In genomic region chr4:113050361-113050760, GRCh38 we compare ENCODE assay signal across 1 cellular context.
TF ChIP-seq lines count a peak whose summit lies in the region.

No MANE protein-coding gene starts in this region.

TF ChIP-seq in H1, 55 proteins besides CTCF, POLR2A, EP300 and RAD21 (continued from another document):
- TF ChIP-seq ATF2 (IDR thresholded peaks at IDR 0.05; ENCODE audit: low read length) = no peak
- no peak for TF ChIP-seq CHD1 (IDR thresholded peaks at IDR 0.05; ENCODE audit: low read depth, low read length)
- no peak for TF ChIP-seq PHF8 (conservative IDR thresholded peaks at IDR 0.05; ENCODE audit: low read depth, low read length)
- TF ChIP-seq USF2 (IDR thresholded peaks at IDR 0.05; ENCODE audit: low read length) = no peak
- no peak for TF ChIP-seq TAF7 (optimal IDR thresholded peaks at IDR 0.05; ENCODE audit: borderline replicate concordance, low read depth, low read length)
- no peak for TF ChIP-seq RBBP5 (IDR thresholded peaks at IDR 0.05; ENCODE audit: borderline replicate concordance, low read depth, low read length)
- TF ChIP-seq HDAC6 (IDR thresholded peaks at IDR 0.05; ENCODE audit: low read depth, low read length) = no peak
- no peak for TF ChIP-seq FOSL1 (IDR thresholded peaks at IDR 0.05; ENCODE audit: insufficient read depth, low read depth, low read length)
